In genomic region chr17:56125830-56126819, GRCh38 we compare ENCODE assay signal across 8 cellular contexts. TPM values are rescaled to one million over a fixed set of nuclear protein-coding genes. Genes with fewer than 3 reads are reported as not detected.
DNase-seq lines count a peak whose midpoint lies in the region; ATAC-seq and TF ChIP-seq lines count a peak whose summit lies in the region.

No MANE protein-coding gene starts in this region.

- H3K9me3 Mint-ChIP-seq in activated CD4-positive, alpha-beta T cell treated with anti-CD3 and anti-CD28 coated beads for 36 hours (ENCODE audit: low read depth) = no peaks in the 10 kb centered on the region
- H3K9me3 Mint-ChIP-seq in brain = no peaks in the 10 kb centered on the region
- H3K9me3 Mint-ChIP-seq in nephron = no peaks in the 10 kb centered on the region
- H3K9me3 Mint-ChIP-seq in T-helper 2 cell treated with Interferon-gamma antibody and Interleukin-4, amounts not matched to agents 5 μg/mL and 100 μg/mL, for 36 hours = no peaks in the 10 kb centered on the region

- H3K27ac Mint-ChIP-seq in activated CD4-positive, alpha-beta T cell treated with anti-CD3 and anti-CD28 coated beads for 36 hours = no peak overlapping the region
- H3K27ac Mint-ChIP-seq in brain (peak overlapping the region in 1 of 5 experiments; percentile 7), nephron (no peak overlapping the region)
- no peak overlapping the region for H3K27ac Mint-ChIP-seq in T-helper 2 cell treated with Interferon-gamma antibody and Interleukin-4, amounts not matched to agents 5 μg/mL and 100 μg/mL, for 36 hours

- TF ChIP-seq CTCF in brain (conservative IDR thresholded peaks at IDR 0.05) (peak; percentile 64 to 76), nephron (IDR thresholded peaks at IDR 0.05; ENCODE audit: unreplicated experiment in 3 of 3) (peak; percentile 41 to 57 (median 52))

- POLR2A ChIA-PET in activated CD4-positive, alpha-beta T cell treated with anti-CD3 and anti-CD28 coated beads for 36 hours (lab: Charles Lee) = no interaction called here

- peak; percentile 13 for DNase-seq in activated CD4-positive, alpha-beta T cell treated with anti-CD3 and anti-CD28 coated beads for 36 hours
- no peak for DNase-seq in activated CD4-positive, alpha-beta T cell treated with anti-CD3 and anti-CD28 coated beads, Interleukin-2, amount 50 U/mL, for 48 hours
- DNase-seq in NCI-H146 (lab: John Stamatoyannopoulos, UW) (peak; percentile 6), left colon (no peak)
- DNase-seq in T-helper 2 cell treated with Interferon-gamma antibody and Interleukin-4, amounts not matched to agents 5 μg/mL and 100 μg/mL, for 36 hours (ENCODE audit: low spot score) = no peak

- no peaks in the 10 kb centered on the region for H3K27me3 Mint-ChIP-seq in activated CD4-positive, alpha-beta T cell treated with anti-CD3 and anti-CD28 coated beads for 36 hours
- H3K27me3 Mint-ChIP-seq in brain (peaks cover 4% of the 10 kb centered on the region), nephron (ENCODE audit: low read depth) (peaks cover 4% of the 10 kb centered on the region)
- H3K27me3 Mint-ChIP-seq in T-helper 2 cell treated with Interferon-gamma antibody and Interleukin-4, amounts not matched to agents 5 μg/mL and 100 μg/mL, for 36 hours (ENCODE audit: low read depth) = peaks cover 4% of the 10 kb centered on the region

- ATAC-seq in activated CD4-positive, alpha-beta T cell treated with anti-CD3 and anti-CD28 coated beads for 36 hours = no peak
- no peak for ATAC-seq in left colon
- no peak for ATAC-seq in GM21576 (IDR thresholded peaks at IDR 0.05; ENCODE audit: unreplicated experiment)

- no peaks in the 10 kb centered on the region for H3K36me3 Mint-ChIP-seq in activated CD4-positive, alpha-beta T cell treated with anti-CD3 and anti-CD28 coated beads for 36 hours (ENCODE audit: low read depth)
- H3K36me3 Mint-ChIP-seq in brain = no peaks in the 10 kb centered on the region
- H3K36me3 Mint-ChIP-seq in nephron (ENCODE audit: low read depth) = no peaks in the 10 kb centered on the region
- H3K36me3 Mint-ChIP-seq in T-helper 2 cell treated with Interferon-gamma antibody and Interleukin-4, amounts not matched to agents 5 μg/mL and 100 μg/mL, for 36 hours (ENCODE audit: low read depth) = no peaks in the 10 kb centered on the region

- CTCF ChIA-PET in activated CD4-positive, alpha-beta T cell treated with anti-CD3 and anti-CD28 coated beads for 36 hours (lab: Charles Lee) = interaction anchor here (0.6 to 1.5 kb wide), 5 partner anchors 76 to 590 kb away, joined by 3 to 5 read pairs (median 3); no protein-coding TSS in a partner anchor

- no peaks in the 10 kb centered on the region for H3K4me1 Mint-ChIP-seq in activated CD4-positive, alpha-beta T cell treated with anti-CD3 and anti-CD28 coated beads for 36 hours
- H3K4me1 Mint-ChIP-seq in brain = peaks cover 39% of the 10 kb centered on the region
- peaks cover 12% of the 10 kb centered on the region for H3K4me1 Mint-ChIP-seq in nephron
- H3K4me1 Mint-ChIP-seq in T-helper 2 cell treated with Interferon-gamma antibody and Interleukin-4, amounts not matched to agents 5 μg/mL and 100 μg/mL, for 36 hours (ENCODE audit: low read depth) = no peaks in the 10 kb centered on the region

- intact Hi-C loops in activated CD4-positive, alpha-beta T cell treated with anti-CD3 and anti-CD28 coated beads for 36 hours (cut with DNase I, micrococcal nuclease) = loop anchor here (2.0 to 5.0 kb wide), 3 partner anchors 193 to 591 kb away; no protein-coding TSS in a partner anchor
- intact Hi-C loops in left colon (cut with DNase I, micrococcal nuclease) = loop anchor here in 1 of 2 donors (10.0 kb wide), 1 partner anchor 189 kb away; no protein-coding TSS in a partner anchor

- H3K4me3 Mint-ChIP-seq in activated CD4-positive, alpha-beta T cell treated with anti-CD3 and anti-CD28 coated beads for 36 hours = no peak overlapping the region
- H3K4me3 Mint-ChIP-seq in brain (no peak overlapping the region), nephron (no peak overlapping the region)
- no peak overlapping the region for H3K4me3 Mint-ChIP-seq in T-helper 2 cell treated with Interferon-gamma antibody and Interleukin-4, amounts not matched to agents 5 μg/mL and 100 μg/mL, for 36 hours

RNA-seq across cellular contexts. Expression of gene ANKFN1, which starts 27.1 kb away (rescaled TPM):
- total RNA-seq in activated CD4-positive, alpha-beta T cell treated with anti-CD3 and anti-CD28 coated beads for 36 hours = not detected
- polyA plus RNA-seq in brain (ENCODE audit: insufficient read depth, low read depth, low replicate concordance) = 0.41 TPM
- total RNA-seq in left colon = 1 to 10 TPM in 1 of 2 donors, under 1 TPM in 1; 0.37 to 1.2 TPM

Comparison
In these comparisons a context has a peak if more than half of its experiments do, and no peak if none do; other contexts are left out.
1. DNase-seq: peak in activated CD4-positive, alpha-beta T cell treated with anti-CD3 and anti-CD28 coated beads for 36 hours (single experiment) and NCI-H146 (single experiment); none in activated CD4-positive, alpha-beta T cell treated with anti-CD3 and anti-CD28 coated beads, Interleukin-2, amount 50 U/mL, for 48 hours (0 of 2), left colon (0 of 2) and T-helper 2 cell treated with Interferon-gamma antibody and Interleukin-4, amounts not matched to agents 5 μg/mL and 100 μg/mL, for 36 hours (single experiment).